8 cellular contexts compared by ENCODE assay signal in genomic region chr20:38863024-38863851, GRCh38.
DNase-seq lines count a peak whose midpoint lies in the region; ATAC-seq and TF ChIP-seq lines count a peak whose summit lies in the region.

No MANE protein-coding gene starts in this region.

- no peak for TF ChIP-seq CTCF in RWPE2 (IDR thresholded peaks at IDR 0.05; ENCODE audit: poor library complexity, severe bottlenecking)
- no peak for TF ChIP-seq CTCF in coronary artery (IDR thresholded peaks at IDR 0.05)
- TF ChIP-seq CTCF in tibial artery (IDR thresholded peaks at IDR 0.05) = no peak

- DNase-seq in RWPE2 (ENCODE audit: low spot score) (no peak), coronary artery (ENCODE audit: low spot score) (peak; percentile 45), DMS53 (lab: John Stamatoyannopoulos, UW) (no peak), NCI-H1048 (lab: John Stamatoyannopoulos, UW) (no peak), UCSD-AML1 (lab: John Stamatoyannopoulos, UW; ENCODE audit: unreplicated experiment) (no peak), tibial artery (no peak)

- no peaks in the 10 kb centered on the region for H3K4me1 ChIP-seq in RWPE2 (ENCODE audit: insufficient read depth, poor library complexity, severe bottlenecking)
- no peaks in the 10 kb centered on the region for H3K4me1 ChIP-seq in tibial artery

- no peaks in the 10 kb centered on the region for H3K9me3 ChIP-seq in RWPE2 (ENCODE audit: severe bottlenecking)
- H3K9me3 ChIP-seq in tibial artery = no peaks in the 10 kb centered on the region

- H3K4me3 ChIP-seq in RWPE2 (ENCODE audit: severe bottlenecking) = no peak overlapping the region
- H3K4me3 ChIP-seq in coronary artery = no peak overlapping the region
- no peak overlapping the region for H3K4me3 ChIP-seq in tibial artery

- peak; percentile 58 for ATAC-seq in GM18520 (IDR thresholded peaks at IDR 0.05; ENCODE audit: unreplicated experiment)
- peak; percentile 48 for ATAC-seq in HG02763 (IDR thresholded peaks at IDR 0.05; ENCODE audit: unreplicated experiment)
- 0 out of 3 replicates have a peak, but pooled peaks have one; percentile 8 for ATAC-seq in RWPE2 (ENCODE audit: low read depth)

- intact Hi-C loops in tibial artery (cut with DNase I; ENCODE audit: low total_unique reads) = no loop called here

- H3K36me3 ChIP-seq in RWPE2 (ENCODE audit: low read depth) (no peaks in the 10 kb centered on the region), tibial artery (no peaks in the 10 kb centered on the region)

- H3K27me3 ChIP-seq in RWPE2 (ENCODE audit: insufficient read depth, poor library complexity, severe bottlenecking) (no peaks in the 10 kb centered on the region), tibial artery (no peaks in the 10 kb centered on the region)

- no peak overlapping the region for H3K27ac ChIP-seq in RWPE2 (ENCODE audit: poor library complexity, severe bottlenecking)
- H3K27ac ChIP-seq in coronary artery = no peak overlapping the region
- H3K27ac ChIP-seq in tibial artery = no peak overlapping the region

Comparison
In these comparisons a context has a peak if more than half of its experiments do, and no peak if none do; other contexts are left out.
1. ATAC-seq: peak in every context shown above with its lines; median percentile 58 in GM18520; 48 in HG02763; 8 in RWPE2.